27 cellular contexts compared by ENCODE assay signal in genomic region chrX:111465664-111466063, GRCh38. TPM values are rescaled to one million over a fixed set of nuclear protein-coding genes. Genes with fewer than 3 reads are reported as not detected.
"Had no signal": no experiment of that assay in that cellular context is flagged by ENCODE, and none has a peak within 500 bp of the region (broad histone marks: within the 10 kb centered on the region; RNA-seq: fewer than 3 reads in every experiment).

No MANE protein-coding gene starts in this region.

- H3K27ac ChIP-seq: hepatocyte, right atrium auricular region, sigmoid colon, skin epidermis, testis, tibial nerve, upper lobe of right lung had no signal

- H3K4me1 ChIP-seq: right atrium auricular region, testis, tibial nerve, upper lobe of right lung had no signal

- H3K36me3 ChIP-seq: right atrium auricular region, sigmoid colon, tibial nerve, upper lobe of right lung had no signal

- H3K4me3 ChIP-seq: hepatocyte, lung, right atrium auricular region, sigmoid colon, skin epidermis, testis, tibial nerve, upper lobe of right lung had no signal

- H3K9me3 ChIP-seq: right atrium auricular region, sigmoid colon, testis, tibial nerve, upper lobe of right lung had no signal

- DNase-seq: cerebellar nuclear complex; dermis blood vessel endothelial cell; erythroblast; foreskin melanocyte; head of caudate nucleus; left colon; left ventricle myocardium superior; mesenchymal stem cell; naive B cell; posterior cingulate gyrus; sigmoid colon; stimulated activated CD4-positive, alpha-beta T cell treated with anti-CD3 and anti-CD28 coated beads, Interleukin-2, amount 100 ng/mL, for 24 hours; stimulated activated CD4-positive, alpha-beta T cell treated with anti-CD3 and anti-CD28 coated beads, Interleukin-4, amount 100 ng/mL, for 4 hours; stimulated activated naive B cell treated with anti-CD40 and anti-IgM and Interleukin-4, amounts not matched to agents 10 μg/mL and 1 μg/mL and 100 μg/mL, for 72 hours; stimulated activated naive CD8-positive, alpha-beta T cell treated with anti-CD3 and anti-CD28 coated beads, Interleukin-15, amount 100 ng/mL, for 72 hours; testis; upper lobe of right lung had no signal

- H3K27me3 ChIP-seq: hepatocyte, right atrium auricular region, sigmoid colon, testis, tibial nerve, upper lobe of right lung had no signal

RNA-seq across cellular contexts. Expression of gene SERTM2, which starts 45.8 kb away (rescaled TPM):
- total RNA-seq: dermis blood vessel endothelial cell, endothelial cell of umbilical vein, kidney epithelial cell, left ventricle myocardium superior, lung, osteocyte, pulmonary artery endothelial cell, right atrium auricular region, subcutaneous adipose tissue, tibial nerve had no signal

RNA-seq across cellular contexts. Expression of gene DCX, which starts 53.7 kb away (rescaled TPM):
- total RNA-seq: dermis blood vessel endothelial cell, endothelial cell of umbilical vein, kidney epithelial cell, left ventricle myocardium superior, osteocyte, pulmonary artery endothelial cell, right atrium auricular region, subcutaneous adipose tissue, upper lobe of right lung had no signal
